10 cellular contexts compared by ENCODE assay signal in the genomic region with DNA sequence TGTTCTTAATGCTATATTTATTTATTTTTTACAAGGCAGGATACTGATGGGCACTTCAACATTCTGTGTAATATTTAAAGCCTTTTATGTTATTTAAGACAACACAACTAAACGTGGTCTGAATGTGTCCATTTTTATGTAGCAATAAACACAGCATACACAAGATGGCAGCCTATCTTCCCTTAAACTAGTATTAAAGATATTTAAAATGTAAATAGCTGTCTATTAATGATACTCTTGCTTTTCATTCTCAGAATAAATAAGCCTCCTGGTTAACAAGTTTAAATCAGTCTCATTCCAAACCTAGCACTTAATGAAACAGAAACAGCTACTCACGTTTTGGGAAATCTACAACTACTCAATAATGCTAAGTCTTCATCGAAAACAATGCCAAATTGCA.
DNase-seq lines count a peak whose midpoint lies in the region; ATAC-seq and TF ChIP-seq lines count a peak whose summit lies in the region.
"Had no signal": no experiment of that assay in that cellular context is flagged by ENCODE, and none has a peak within 500 bp of the region (broad histone marks: within the 10 kb centered on the region; RNA-seq: fewer than 3 reads in every experiment).

No MANE protein-coding gene starts in this region.

- H3K27ac ChIP-seq in RWPE2 (ENCODE audit: poor library complexity, severe bottlenecking), result no peak overlapping the region
- H3K27ac ChIP-seq: heart right ventricle had no signal

- H3K27me3 Mint-ChIP-seq in stimulated activated memory B cell treated with anti-CD40 and anti-IgM and Interleukin-4, amounts not matched to agents 10 μg/mL and 1 μg/mL and 100 μg/mL, for 72 hours, result no peaks in the 10 kb centered on the region
- H3K27me3 Mint-ChIP-seq: activated B cell treated with CpG ODN at 0.5 μM for 24 hours had no signal

- H3K27me3 ChIP-seq in RWPE2 (ENCODE audit: insufficient read depth, poor library complexity, severe bottlenecking) (no peaks in the 10 kb centered on the region), HAP-1 (ENCODE audit: low read depth) (no peaks in the 10 kb centered on the region)
- H3K27me3 ChIP-seq: heart right ventricle had no signal

- no peak overlapping the region for H3K4me3 Mint-ChIP-seq in stimulated activated memory B cell treated with anti-CD40 and anti-IgM and Interleukin-4, amounts not matched to agents 10 μg/mL and 1 μg/mL and 100 μg/mL, for 72 hours
- H3K4me3 Mint-ChIP-seq: activated B cell treated with CpG ODN at 0.5 μM for 24 hours had no signal

- peak; percentile 29 for TF ChIP-seq CTCF in GM12864 (IDR thresholded peaks at IDR 0.05; ENCODE audit: low read depth, low read length, missing control alignments)
- peak; percentile 29 for TF ChIP-seq CTCF in RWPE2 (IDR thresholded peaks at IDR 0.05; ENCODE audit: poor library complexity, severe bottlenecking)

- H3K9me3 ChIP-seq in RWPE2 (ENCODE audit: severe bottlenecking) (no peaks in the 10 kb centered on the region), HAP-1 (no peaks in the 10 kb centered on the region)

- H3K4me3 ChIP-seq in GM12864 (ENCODE audit: low read depth, low read length) (no peak overlapping the region), RWPE2 (ENCODE audit: severe bottlenecking) (no peak overlapping the region), HAP-1 (no peak overlapping the region)
- H3K4me3 ChIP-seq: heart right ventricle had no signal

- H3K36me3 ChIP-seq in RWPE2 (ENCODE audit: low read depth) (no peaks in the 10 kb centered on the region), HAP-1 (replicated peaks) (no peaks in the 10 kb centered on the region)
- H3K36me3 ChIP-seq: heart right ventricle had no signal

- ATAC-seq in HG02938 (IDR thresholded peaks at IDR 0.05; ENCODE audit: unreplicated experiment) (peak; percentile 53), RWPE2 (ENCODE audit: low read depth) (peak; percentile 61; the same call in 1 of the 3 replicates), HG03175 (IDR thresholded peaks at IDR 0.05; ENCODE audit: unreplicated experiment) (no peak), GM19455 (IDR thresholded peaks at IDR 0.05; ENCODE audit: unreplicated experiment) (no peak)
- no peak for ATAC-seq in stimulated activated memory B cell treated with anti-CD40 and anti-IgM and Interleukin-4, amounts not matched to agents 10 μg/mL and 1 μg/mL and 100 μg/mL, for 72 hours

- no peaks in the 10 kb centered on the region for H3K4me1 ChIP-seq in RWPE2 (ENCODE audit: insufficient read depth, poor library complexity, severe bottlenecking)
- no peaks in the 10 kb centered on the region for H3K4me1 ChIP-seq in HAP-1

- no peaks in the 10 kb centered on the region for H3K4me1 Mint-ChIP-seq in stimulated activated memory B cell treated with anti-CD40 and anti-IgM and Interleukin-4, amounts not matched to agents 10 μg/mL and 1 μg/mL and 100 μg/mL, for 72 hours
- H3K4me1 Mint-ChIP-seq: activated B cell treated with CpG ODN at 0.5 μM for 24 hours had no signal

- in situ Hi-C loops in HAP-1 (cut with MboI; ENCODE audit: low sequenced_read_pairs), result loop anchor here (25.0 kb wide), 1 partner anchor 293 kb away; no protein-coding TSS in a partner anchor

- no peaks in the 10 kb centered on the region for H3K36me3 Mint-ChIP-seq in stimulated activated memory B cell treated with anti-CD40 and anti-IgM and Interleukin-4, amounts not matched to agents 10 μg/mL and 1 μg/mL and 100 μg/mL, for 72 hours

- DNase-seq in GM12864 (ENCODE audit: low read depth) (no peak), RWPE2 (ENCODE audit: low spot score) (no peak), left kidney (ENCODE audit: low read depth, low spot score) (peak; percentile 27), HAP-1 (ENCODE audit: low spot score in 2 of 2) (no peak)
- DNase-seq: activated B cell treated with CpG ODN at 0.5 μM for 24 hours had no signal

- no peak overlapping the region for H3K27ac Mint-ChIP-seq in stimulated activated memory B cell treated with anti-CD40 and anti-IgM and Interleukin-4, amounts not matched to agents 10 μg/mL and 1 μg/mL and 100 μg/mL, for 72 hours
- H3K27ac Mint-ChIP-seq: activated B cell treated with CpG ODN at 0.5 μM for 24 hours had no signal

- no peaks in the 10 kb centered on the region for H3K9me3 Mint-ChIP-seq in stimulated activated memory B cell treated with anti-CD40 and anti-IgM and Interleukin-4, amounts not matched to agents 10 μg/mL and 1 μg/mL and 100 μg/mL, for 72 hours
- H3K9me3 Mint-ChIP-seq: activated B cell treated with CpG ODN at 0.5 μM for 24 hours had no signal

Comparison
In these comparisons a context has a peak if more than half of its experiments do, and no peak if none do; other contexts are left out.
1. ATAC-seq: peak in HG02938 (single experiment) and RWPE2 (single experiment); none in stimulated activated memory B cell treated with anti-CD40 and anti-IgM and Interleukin-4, amounts not matched to agents 10 μg/mL and 1 μg/mL and 100 μg/mL, for 72 hours (single experiment), HG03175 (single experiment) and GM19455 (single experiment).